Comparison of ENCODE assay signal across 1 cellular context in the genomic region with DNA sequence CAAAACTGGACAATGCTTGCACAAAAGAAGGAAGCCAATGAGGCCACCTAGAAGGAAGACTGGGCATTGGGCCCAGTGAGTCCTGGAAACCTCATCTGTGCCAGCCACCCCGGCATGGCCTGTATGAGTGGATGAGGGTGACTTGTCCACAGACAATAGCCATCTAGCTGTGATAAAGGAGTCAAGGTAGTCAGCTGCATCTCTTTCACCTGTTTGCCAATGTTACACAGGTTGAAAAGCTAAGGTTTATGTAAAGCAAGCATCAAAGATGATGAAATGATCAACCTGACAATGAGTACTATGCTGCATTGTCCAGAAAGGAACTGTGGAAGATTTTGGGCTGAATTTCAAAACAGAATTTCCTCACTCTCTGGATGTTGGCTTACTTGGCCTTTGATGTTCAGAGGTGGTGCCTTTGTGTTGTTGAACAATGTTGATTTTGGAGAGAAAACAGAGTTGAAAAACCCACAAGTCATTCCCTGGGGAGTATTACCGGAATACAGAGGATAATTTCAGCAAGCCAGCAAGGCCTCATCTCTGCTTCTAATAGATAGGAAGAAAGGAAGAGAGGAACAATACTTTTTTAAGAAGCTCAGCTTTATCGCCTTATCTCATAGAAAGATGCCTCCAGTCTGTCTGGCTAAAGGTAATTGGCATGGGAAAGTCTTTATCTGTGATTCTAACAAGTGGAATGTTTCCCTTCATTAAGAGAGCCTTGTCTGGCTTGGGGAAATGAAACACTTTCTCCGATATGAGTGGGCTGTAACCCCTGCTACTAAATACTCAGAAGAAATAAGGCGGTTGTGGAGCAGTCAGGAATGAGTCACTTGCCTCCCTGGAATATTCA.
A peak's percentile ranks its signal among the peaks of the same experiment; 100 is the strongest.
TF ChIP-seq lines count a peak whose summit lies in the region.

No MANE protein-coding gene starts in this region.

TF ChIP-seq in HepG2, 621 proteins besides CTCF, POLR2A, EP300 and RAD21 (continued from another document and continues in another):
- TF ChIP-seq POGZ (CRISPR knock-in tag; IDR thresholded peaks at IDR 0.05) (peak; percentile 27; the same call in 1 of the 2 replicates), ZUFSP (CRISPR knock-in tag; IDR thresholded peaks at IDR 0.05; ENCODE audit: borderline replicate concordance) (no peak), RXRA (CRISPR knock-in tag; IDR thresholded peaks at IDR 0.05) (peak; percentile 28; the same call in 1 of the 2 replicates), TFAP4 (IDR thresholded peaks at IDR 0.05; ENCODE audit: borderline replicate concordance, low read depth) (peak; percentile 72; the same call in 1 of the 2 replicates), JUN (CRISPR knock-in tag; IDR thresholded peaks at IDR 0.05) (0 out of 2 replicates have a peak, but pooled peaks have one; percentile 27), ZNF3 (CRISPR knock-in tag; IDR thresholded peaks at IDR 0.05) (no peak; the same call in 1 of the 2 replicates), HDAC2 (CRISPR knock-in tag; IDR thresholded peaks at IDR 0.05) (peak; percentile 67; the same call in 1 of the 2 replicates), ATF3 (CRISPR knock-in tag; IDR thresholded peaks at IDR 0.05) (peak; percentile 66; the same call in 1 of the 2 replicates), CBX5 (CRISPR knock-in tag; IDR thresholded peaks at IDR 0.05; ENCODE audit: borderline replicate concordance) (peak; percentile 84), ISL2 (CRISPR knock-in tag; IDR thresholded peaks at IDR 0.05) (peak; percentile 89), NCOA1 (CRISPR knock-in tag; IDR thresholded peaks at IDR 0.05) (no peak), DPF2 (CRISPR knock-in tag; IDR thresholded peaks at IDR 0.05; ENCODE audit: borderline replicate concordance, low read depth) (0 out of 2 replicates have a peak, but pooled peaks have one; percentile 27), ATF4 (CRISPR knock-in tag; IDR thresholded peaks at IDR 0.05) (peak in 1 of 2 experiments; percentile 94; a peak in 2 of 4 replicates), CEBPG (CRISPR knock-in tag; IDR thresholded peaks at IDR 0.05) (peak; percentile 91), NR2C2 (CRISPR knock-in tag; IDR thresholded peaks at IDR 0.05; ENCODE audit: borderline replicate concordance) (no peak), NFKBIZ (CRISPR knock-in tag; IDR thresholded peaks at IDR 0.05) (peak; percentile 88; the same call in 1 of the 2 replicates), GATAD1 (CRISPR knock-in tag; IDR thresholded peaks at IDR 0.05) (0 out of 2 replicates have a peak, but pooled peaks have one; percentile 13), TIGD3 (CRISPR knock-in tag; IDR thresholded peaks at IDR 0.05; ENCODE audit: borderline replicate concordance) (no peak), ZEB1 (IDR thresholded peaks at IDR 0.05; ENCODE audit: insufficient replicate concordance, low read depth) (peak; percentile 95), ZBTB33 (CRISPR knock-in tag; IDR thresholded peaks at IDR 0.05) (peak; percentile 31; the same call in 1 of the 2 replicates), KLF13 (CRISPR knock-in tag; IDR thresholded peaks at IDR 0.05) (no peak), ZNF558 (CRISPR knock-in tag; IDR thresholded peaks at IDR 0.05; ENCODE audit: borderline replicate concordance) (no peak), KLF16 (CRISPR knock-in tag; IDR thresholded peaks at IDR 0.05) (0 out of 4 replicates have a peak, but pooled peaks of 1 of the 2 experiments have one; percentile 24)
- TF ChIP-seq, protein P1, sequence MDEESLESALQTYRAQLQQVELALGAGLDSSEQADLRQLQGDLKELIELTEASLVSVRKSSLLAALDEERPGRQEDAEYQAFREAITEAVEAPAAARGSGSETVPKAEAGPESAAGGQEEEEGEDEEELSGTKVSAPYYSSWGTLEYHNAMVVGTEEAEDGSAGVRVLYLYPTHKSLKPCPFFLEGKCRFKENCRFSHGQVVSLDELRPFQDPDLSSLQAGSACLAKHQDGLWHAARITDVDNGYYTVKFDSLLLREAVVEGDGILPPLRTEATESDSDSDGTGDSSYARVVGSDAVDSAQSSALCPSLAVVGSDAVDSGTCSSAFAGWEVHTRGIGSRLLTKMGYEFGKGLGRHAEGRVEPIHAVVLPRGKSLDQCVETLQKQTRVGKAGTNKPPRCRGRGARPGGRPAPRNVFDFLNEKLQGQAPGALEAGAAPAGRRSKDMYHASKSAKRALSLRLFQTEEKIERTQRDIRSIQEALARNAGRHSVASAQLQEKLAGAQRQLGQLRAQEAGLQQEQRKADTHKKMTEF (CRISPR knock-in tag; IDR thresholded peaks at IDR 0.05) = peak; percentile 81
- TF ChIP-seq, protein P2, sequence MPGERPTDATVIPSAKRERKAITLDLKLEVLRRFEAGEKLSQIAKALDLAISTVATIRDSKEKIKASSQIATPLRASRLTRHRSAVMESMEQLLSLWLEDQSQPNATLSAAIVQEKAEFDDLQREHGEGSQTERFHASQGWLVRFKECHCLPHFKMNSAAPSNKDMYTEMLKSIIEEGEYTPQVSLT (CRISPR knock-in tag; IDR thresholded peaks at IDR 0.05; ENCODE audit: borderline replicate concordance, low read depth) = no peak
- TF ChIP-seq, protein P3, sequence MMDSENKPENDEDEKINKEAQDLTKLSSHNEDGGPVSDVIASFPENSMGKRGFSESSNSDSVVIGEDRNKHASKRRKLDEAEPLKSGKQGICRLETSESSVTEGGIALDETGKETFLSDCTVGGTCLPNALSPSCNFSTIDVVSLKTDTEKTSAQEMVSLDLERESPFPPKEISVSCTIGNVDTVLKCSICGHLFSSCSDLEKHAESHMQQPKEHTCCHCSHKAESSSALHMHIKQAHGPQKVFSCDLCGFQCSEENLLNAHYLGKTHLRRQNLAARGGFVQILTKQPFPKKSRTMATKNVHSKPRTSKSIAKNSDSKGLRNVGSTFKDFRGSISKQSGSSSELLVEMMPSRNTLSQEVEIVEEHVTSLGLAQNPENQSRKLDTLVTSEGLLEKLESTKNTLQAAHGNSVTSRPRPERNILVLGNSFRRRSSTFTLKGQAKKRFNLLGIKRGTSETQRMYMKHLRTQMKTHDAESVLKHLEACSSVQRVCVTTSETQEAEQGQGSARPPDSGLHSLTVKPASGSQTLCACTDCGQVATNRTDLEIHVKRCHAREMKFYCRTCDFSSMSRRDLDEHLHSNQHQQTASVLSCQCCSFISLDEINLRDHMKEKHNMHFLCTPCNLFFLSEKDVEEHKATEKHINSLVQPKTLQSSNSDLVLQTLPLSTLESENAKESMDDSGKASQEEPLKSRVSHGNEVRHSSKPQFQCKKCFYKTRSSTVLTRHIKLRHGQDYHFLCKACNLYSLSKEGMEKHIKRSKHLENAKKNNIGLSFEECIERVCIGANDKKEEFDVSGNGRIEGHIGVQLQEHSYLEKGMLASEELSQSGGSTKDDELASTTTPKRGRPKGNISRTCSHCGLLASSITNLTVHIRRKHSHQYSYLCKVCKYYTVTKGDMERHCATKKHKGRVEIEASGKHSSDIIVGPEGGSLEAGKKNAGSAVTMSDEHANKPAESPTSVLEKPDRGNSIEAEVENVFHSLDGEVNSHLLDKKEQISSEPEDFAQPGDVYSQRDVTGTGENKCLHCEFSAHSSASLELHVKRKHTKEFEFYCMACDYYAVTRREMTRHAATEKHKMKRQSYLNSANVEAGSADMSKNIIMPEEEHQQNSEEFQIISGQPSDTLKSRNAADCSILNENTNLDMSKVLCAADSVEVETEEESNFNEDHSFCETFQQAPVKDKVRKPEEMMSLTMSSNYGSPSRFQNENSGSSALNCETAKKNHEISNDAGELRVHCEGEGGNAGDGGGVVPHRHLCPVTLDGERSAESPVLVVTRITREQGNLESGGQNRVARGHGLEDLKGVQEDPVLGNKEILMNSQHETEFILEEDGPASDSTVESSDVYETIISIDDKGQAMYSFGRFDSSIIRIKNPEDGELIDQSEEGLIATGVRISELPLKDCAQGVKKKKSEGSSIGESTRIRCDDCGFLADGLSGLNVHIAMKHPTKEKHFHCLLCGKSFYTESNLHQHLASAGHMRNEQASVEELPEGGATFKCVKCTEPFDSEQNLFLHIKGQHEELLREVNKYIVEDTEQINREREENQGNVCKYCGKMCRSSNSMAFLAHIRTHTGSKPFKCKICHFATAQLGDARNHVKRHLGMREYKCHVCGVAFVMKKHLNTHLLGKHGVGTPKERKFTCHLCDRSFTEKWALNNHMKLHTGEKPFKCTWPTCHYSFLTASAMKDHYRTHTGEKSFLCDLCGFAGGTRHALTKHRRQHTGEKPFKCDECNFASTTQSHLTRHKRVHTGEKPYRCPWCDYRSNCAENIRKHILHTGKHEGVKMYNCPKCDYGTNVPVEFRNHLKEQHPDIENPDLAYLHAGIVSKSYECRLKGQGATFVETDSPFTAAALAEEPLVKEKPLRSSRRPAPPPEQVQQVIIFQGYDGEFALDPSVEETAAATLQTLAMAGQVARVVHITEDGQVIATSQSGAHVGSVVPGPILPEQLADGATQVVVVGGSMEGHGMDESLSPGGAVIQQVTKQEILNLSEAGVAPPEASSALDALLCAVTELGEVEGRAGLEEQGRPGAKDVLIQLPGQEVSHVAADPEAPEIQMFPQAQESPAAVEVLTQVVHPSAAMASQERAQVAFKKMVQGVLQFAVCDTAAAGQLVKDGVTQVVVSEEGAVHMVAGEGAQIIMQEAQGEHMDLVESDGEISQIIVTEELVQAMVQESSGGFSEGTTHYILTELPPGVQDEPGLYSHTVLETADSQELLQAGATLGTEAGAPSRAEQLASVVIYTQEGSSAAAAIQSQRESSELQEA (CRISPR knock-in tag; IDR thresholded peaks at IDR 0.05; ENCODE audit: not compliant biosample characterization) = no peak
- TF ChIP-seq, protein P4, sequence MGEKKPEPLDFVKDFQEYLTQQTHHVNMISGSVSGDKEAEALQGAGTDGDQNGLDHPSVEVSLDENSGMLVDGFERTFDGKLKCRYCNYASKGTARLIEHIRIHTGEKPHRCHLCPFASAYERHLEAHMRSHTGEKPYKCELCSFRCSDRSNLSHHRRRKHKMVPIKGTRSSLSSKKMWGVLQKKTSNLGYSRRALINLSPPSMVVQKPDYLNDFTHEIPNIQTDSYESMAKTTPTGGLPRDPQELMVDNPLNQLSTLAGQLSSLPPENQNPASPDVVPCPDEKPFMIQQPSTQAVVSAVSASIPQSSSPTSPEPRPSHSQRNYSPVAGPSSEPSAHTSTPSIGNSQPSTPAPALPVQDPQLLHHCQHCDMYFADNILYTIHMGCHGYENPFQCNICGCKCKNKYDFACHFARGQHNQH (CRISPR knock-in tag; IDR thresholded peaks at IDR 0.05) = 0 out of 2 replicates have a peak, but pooled peaks have one; percentile 51
